9 cellular contexts compared by ENCODE assay signal in the genomic region with DNA sequence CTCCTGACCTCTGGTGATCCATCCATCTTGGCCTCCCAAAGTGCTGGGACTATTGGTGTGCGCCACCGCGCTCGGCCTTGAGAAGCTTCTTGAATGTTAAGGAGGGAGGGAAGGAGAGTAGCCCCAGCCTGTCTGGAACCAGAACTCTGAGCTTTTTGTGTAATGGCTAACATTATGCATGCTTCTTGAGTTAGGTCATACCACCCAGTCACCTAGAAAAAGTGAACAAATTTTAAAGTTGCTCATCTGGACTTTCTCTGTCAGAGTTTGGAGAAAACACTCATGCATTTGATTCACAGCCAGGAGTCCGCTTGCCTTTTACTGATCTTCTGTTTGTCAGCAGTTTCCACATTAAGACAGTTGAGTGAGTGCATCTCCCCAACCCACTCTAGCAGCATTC.
DNase-seq lines count a peak whose midpoint lies in the region; ATAC-seq and TF ChIP-seq lines count a peak whose summit lies in the region.
"Had no signal": no experiment of that assay in that cellular context is flagged by ENCODE, and none has a peak within 500 bp of the region (broad histone marks: within the 10 kb centered on the region; RNA-seq: fewer than 3 reads in every experiment).

No MANE protein-coding gene starts in this region.

- no peak overlapping the region for H2AFZ ChIP-seq in hepatocyte

- H3K9me2 ChIP-seq in hepatocyte (replicated peaks; ENCODE audit: insufficient read depth): no peaks in the 10 kb centered on the region

- peaks cover 91% of the 10 kb centered on the region for H3K79me2 ChIP-seq in hepatocyte

- peaks cover 33% of the 10 kb centered on the region for H4K20me1 ChIP-seq in hepatocyte (ENCODE audit: insufficient read depth, poor library complexity, severe bottlenecking)

- peak overlapping the region; percentile 28 for H3K27ac Mint-ChIP-seq in activated naive CD8-positive, alpha-beta T cell treated with anti-CD3 and anti-CD28 coated beads, Interleukin-2, amount 50 U/mL, for 24 hours

- H3K4me1 ChIP-seq in hepatocyte (ENCODE audit: insufficient read depth): peaks cover 8% of the 10 kb centered on the region
- peaks cover 27% of the 10 kb centered on the region for H3K4me1 ChIP-seq in stomach smooth muscle (ENCODE audit: control insufficient read depth, insufficient read depth, low read length)
- peaks cover 0 to 86% (median 19%) of the 10 kb centered on the region in 6 donors for H3K4me1 ChIP-seq in spleen

- H3K4me3 ChIP-seq in hepatocyte (no peak overlapping the region), stomach smooth muscle (ENCODE audit: low read length in 2 of 2) (no peak overlapping the region), spleen (no peak overlapping the region)

- H3K27ac ChIP-seq in hepatocyte: peak overlapping the region; percentile 86
- peak overlapping the region; percentile 58 for H3K27ac ChIP-seq in stomach smooth muscle (ENCODE audit: low read length)
- H3K27ac ChIP-seq in spleen: no peak overlapping the region

- no peak for ATAC-seq in activated naive CD8-positive, alpha-beta T cell treated with anti-CD3 and anti-CD28 coated beads, Interleukin-2, amount 50 U/mL, for 24 hours
- no peak for ATAC-seq in GM21367 (IDR thresholded peaks at IDR 0.05; ENCODE audit: unreplicated experiment)

- no peaks in the 10 kb centered on the region for H3K9me3 Mint-ChIP-seq in activated naive CD8-positive, alpha-beta T cell treated with anti-CD3 and anti-CD28 coated beads, Interleukin-2, amount 50 U/mL, for 24 hours

- TF ChIP-seq CTCF in hepatocyte (IDR thresholded peaks at IDR 0.05; ENCODE audit: poor library complexity) (no peak), spleen (IDR thresholded peaks at IDR 0.05 in 8 of 11, conservative IDR thresholded peaks at IDR 0.05 in 3 of 11) (no peak)

- H3K4me3 Mint-ChIP-seq in activated naive CD8-positive, alpha-beta T cell treated with anti-CD3 and anti-CD28 coated beads, Interleukin-2, amount 50 U/mL, for 24 hours: no peak overlapping the region

- H3K36me3 Mint-ChIP-seq in activated naive CD8-positive, alpha-beta T cell treated with anti-CD3 and anti-CD28 coated beads, Interleukin-2, amount 50 U/mL, for 24 hours (ENCODE audit: low read depth): peaks cover 73% of the 10 kb centered on the region

- no peak for TF ChIP-seq POLR2A in spleen (IDR thresholded peaks at IDR 0.05)

- no peaks in the 10 kb centered on the region for H3K27me3 ChIP-seq in hepatocyte
- no peaks in the 10 kb centered on the region for H3K27me3 ChIP-seq in stomach smooth muscle (ENCODE audit: control insufficient read depth in 1 of 2, insufficient read depth in 2 of 2, low read length in 2 of 2)
- no peaks in the 10 kb centered on the region for H3K27me3 ChIP-seq in spleen (replicated peaks in 1 of 7)

- peaks cover 5% of the 10 kb centered on the region for H3K36me3 ChIP-seq in hepatocyte (replicated peaks; ENCODE audit: insufficient read depth, low read depth)
- peaks cover 11 to 19% of the 10 kb centered on the region in 2 donors for H3K36me3 ChIP-seq in stomach smooth muscle (ENCODE audit: control insufficient read depth in 2 of 2, insufficient read depth in 2 of 2, low read length in 2 of 2)
- peaks cover 2 to 100% (median 50%) of the 10 kb centered on the region in 6 donors for H3K36me3 ChIP-seq in spleen

- H3K9me3 ChIP-seq in hepatocyte (ENCODE audit: low read depth) (no peaks in the 10 kb centered on the region), stomach smooth muscle (ENCODE audit: control insufficient read depth in 2 of 2, low read length in 2 of 2) (no peaks in the 10 kb centered on the region), spleen (no peaks in the 10 kb centered on the region)

- H3K27me3 Mint-ChIP-seq in activated naive CD8-positive, alpha-beta T cell treated with anti-CD3 and anti-CD28 coated beads, Interleukin-2, amount 50 U/mL, for 24 hours: no peaks in the 10 kb centered on the region

- DNase-seq in HCEC 1CT: peak; percentile 87
- DNase-seq in activated naive CD8-positive, alpha-beta T cell treated with anti-CD3 and anti-CD28 coated beads, Interleukin-2, amount 50 U/mL, for 24 hours: no peak
- DNase-seq in hepatocyte (ENCODE audit: low spot score): peak; percentile 64
- DNase-seq in NCI-H510A (lab: John Stamatoyannopoulos, UW): no peak
- DNase-seq in spleen: no peak
- DNase-seq in stimulated activated CD4-positive, alpha-beta T cell treated with anti-CD3 and anti-CD28 coated beads, Interleukin-2, amount 100 ng/mL, for 48 hours: no peak
- DNase-seq: NCI-H2029 had no signal

- intact Hi-C loops in spleen (cut with DNase I; ENCODE audit: low total_unique reads): no loop called here

- no peak overlapping the region for H3K9ac ChIP-seq in stomach smooth muscle (ENCODE audit: low read length in 2 of 2)

- peaks cover 59% of the 10 kb centered on the region for H3K4me1 Mint-ChIP-seq in activated naive CD8-positive, alpha-beta T cell treated with anti-CD3 and anti-CD28 coated beads, Interleukin-2, amount 50 U/mL, for 24 hours

- no peak overlapping the region for H3K4me2 ChIP-seq in hepatocyte

- whole genome bisulfite sequencing in hepatocyte (ENCODE audit: low lambda C conversion rate, missing lambda C conversion rate): 82% methylated on average over 5 of the region's 5 CpGs
- 93 to 95% (median 93%) methylated on average over 5 of the region's 5 CpGs for WGBS in spleen, 5 donors

Comparison
In these comparisons a context has a peak if more than half of its experiments do, and no peak if none do; other contexts are left out.
1. DNase-seq: peak in HCEC 1CT (single experiment) and hepatocyte (single experiment); none in activated naive CD8-positive, alpha-beta T cell treated with anti-CD3 and anti-CD28 coated beads, Interleukin-2, amount 50 U/mL, for 24 hours (single experiment), NCI-H510A (single experiment), spleen (single experiment) and stimulated activated CD4-positive, alpha-beta T cell treated with anti-CD3 and anti-CD28 coated beads, Interleukin-2, amount 100 ng/mL, for 48 hours (0 of 2).
2. H3K27ac ChIP-seq: peak in hepatocyte (single experiment) and stomach smooth muscle (single experiment); none in spleen (0 of 8).